8 cellular contexts compared by ENCODE assay signal in the genomic region with DNA sequence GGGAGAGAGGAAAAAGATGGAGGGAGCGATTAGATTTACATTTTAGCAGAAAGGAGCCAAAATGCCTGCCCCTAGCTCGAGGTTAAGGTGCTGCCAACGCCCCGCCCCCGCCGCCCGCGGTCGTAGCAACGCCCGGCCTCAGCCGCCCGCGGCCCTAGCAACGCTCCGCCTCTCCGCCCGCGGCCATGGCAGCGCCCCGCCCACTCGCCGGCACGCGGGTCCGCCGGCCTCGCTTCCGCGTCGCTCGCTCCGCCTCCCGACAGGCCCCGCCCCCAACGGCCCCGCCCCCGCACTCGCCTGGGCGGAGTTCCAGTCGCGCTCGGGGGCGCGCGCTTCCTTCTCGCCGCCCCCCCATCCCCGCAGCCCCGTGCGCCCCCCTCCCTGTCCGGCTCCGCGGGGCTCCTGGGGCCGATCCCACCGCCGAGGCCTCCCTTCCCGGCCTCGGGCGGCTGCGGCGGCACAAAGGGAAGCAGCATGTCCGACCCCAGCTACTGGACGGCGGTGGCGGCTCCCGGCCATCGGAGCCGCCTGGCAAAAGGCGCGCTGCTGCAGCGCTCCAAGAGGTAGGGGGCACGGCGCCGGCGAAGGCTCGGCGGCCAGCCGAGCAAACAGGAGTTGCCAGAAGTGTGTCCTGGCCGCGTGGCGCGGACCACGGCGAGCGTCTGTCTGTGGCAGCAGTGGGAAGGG.
DNase-seq lines count a peak whose midpoint lies in the region; ATAC-seq, FAIRE-seq and TF ChIP-seq lines count a peak whose summit lies in the region.

No MANE protein-coding gene starts in this region.

- H3K27me3 ChIP-seq in rectal smooth muscle tissue (ENCODE audit: control insufficient read depth, insufficient read depth, low read length), result no peaks in the 10 kb centered on the region

- peak; percentile 84 for ATAC-seq in HG02763 (IDR thresholded peaks at IDR 0.05; ENCODE audit: unreplicated experiment)

- H3K9me3 Mint-ChIP-seq in T-helper 2 cell treated with Interferon-gamma antibody and Interleukin-4, amounts not matched to agents 5 μg/mL and 100 μg/mL, for 36 hours, result no peaks in the 10 kb centered on the region

- H3K27ac ChIP-seq in rectal smooth muscle tissue (ENCODE audit: low read depth, low read length), result peak overlapping the region; percentile 4

- peak; percentile 70 for FAIRE-seq in urothelium cell line (lab: Jason Lieb, UNC)

- DNase-seq in GM12864 (ENCODE audit: low read depth), result no peak
- peak; percentile 92 for DNase-seq in NCI-H146 (lab: John Stamatoyannopoulos, UW)
- peak; percentile 95 for DNase-seq in T-helper 2 cell treated with Interferon-gamma antibody and Interleukin-4, amounts not matched to agents 5 μg/mL and 100 μg/mL, for 36 hours (ENCODE audit: low spot score)
- DNase-seq in anterior cingulate cortex (lab: John Stamatoyannopoulos, UW), result peak in 56 of 58 donors; percentile 41 to 92 (median 81)
- DNase-seq in hepatic stellate cell (ENCODE audit: low spot score), result peak; percentile 97
- DNase-seq in urothelium cell line (ENCODE audit: low spot score), result peak; percentile 98

- peak overlapping the region; percentile 64 for H3K9ac ChIP-seq in rectal smooth muscle tissue (ENCODE audit: low read length)

- peaks cover 8% of the 10 kb centered on the region for H3K36me3 Mint-ChIP-seq in T-helper 2 cell treated with Interferon-gamma antibody and Interleukin-4, amounts not matched to agents 5 μg/mL and 100 μg/mL, for 36 hours (ENCODE audit: low read depth)

- H3K36me3 ChIP-seq in rectal smooth muscle tissue (ENCODE audit: control insufficient read depth, insufficient read depth, low read length), result peaks cover under 1% of the 10 kb centered on the region

- H3K27me3 Mint-ChIP-seq in T-helper 2 cell treated with Interferon-gamma antibody and Interleukin-4, amounts not matched to agents 5 μg/mL and 100 μg/mL, for 36 hours (ENCODE audit: low read depth), result no peaks in the 10 kb centered on the region

- H3K4me3 ChIP-seq in GM12864 (ENCODE audit: low read depth, low read length) (peak overlapping the region; percentile 81), rectal smooth muscle tissue (ENCODE audit: low read length) (peak overlapping the region; percentile 71)

- H3K27ac Mint-ChIP-seq in T-helper 2 cell treated with Interferon-gamma antibody and Interleukin-4, amounts not matched to agents 5 μg/mL and 100 μg/mL, for 36 hours, result peak overlapping the region; percentile 90

- H3K4me1 ChIP-seq in rectal smooth muscle tissue (ENCODE audit: control insufficient read depth, insufficient read depth, low read length), result peaks cover 2% of the 10 kb centered on the region

- H3K4me1 Mint-ChIP-seq in T-helper 2 cell treated with Interferon-gamma antibody and Interleukin-4, amounts not matched to agents 5 μg/mL and 100 μg/mL, for 36 hours (ENCODE audit: low read depth), result peaks cover 28% of the 10 kb centered on the region

- H3K4me3 Mint-ChIP-seq in T-helper 2 cell treated with Interferon-gamma antibody and Interleukin-4, amounts not matched to agents 5 μg/mL and 100 μg/mL, for 36 hours, result peak overlapping the region; percentile 95

- TF ChIP-seq CTCF in GM12864 (IDR thresholded peaks at IDR 0.05; ENCODE audit: low read depth, low read length, missing control alignments), result peak; percentile 7
